21 cellular contexts compared by ENCODE assay signal in the genomic region with DNA sequence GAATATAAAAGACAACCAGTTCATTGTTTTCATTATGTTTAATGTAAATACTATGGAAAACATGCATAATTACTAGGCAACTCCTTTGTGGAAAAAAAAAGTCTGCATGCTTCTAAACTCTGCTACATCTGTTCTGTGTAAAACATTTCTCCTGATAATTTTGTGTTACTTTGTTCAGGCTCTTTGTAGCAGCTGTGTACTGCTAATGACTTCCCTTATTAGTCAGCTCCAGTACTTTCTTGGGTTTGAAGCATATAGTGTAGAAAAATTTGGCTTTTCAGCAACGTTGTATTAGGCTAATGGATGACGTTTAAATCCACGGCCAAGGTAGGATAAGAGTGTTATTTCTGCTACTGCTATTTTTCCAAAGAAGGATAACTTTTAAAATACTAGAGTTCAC.
DNase-seq lines count a peak whose midpoint lies in the region; ATAC-seq and TF ChIP-seq lines count a peak whose summit lies in the region.
"Had no signal": no experiment of that assay in that cellular context is flagged by ENCODE, and none has a peak within 500 bp of the region (broad histone marks: within the 10 kb centered on the region; RNA-seq: fewer than 3 reads in every experiment).

No MANE protein-coding gene starts in this region.

- CTCF ChIA-PET in naive thymus-derived CD4-positive, alpha-beta T cell (lab: Charles Lee): no interaction called here

- peaks cover 0 to 16% (median 5%) of the 10 kb centered on the region in 5 donors for H3K27me3 Mint-ChIP-seq in naive thymus-derived CD4-positive, alpha-beta T cell
- H3K27me3 Mint-ChIP-seq in T-helper 2 cell treated with Interferon-gamma antibody and Interleukin-4, amounts not matched to agents 5 μg/mL and 100 μg/mL, for 36 hours (ENCODE audit: low read depth): no peaks in the 10 kb centered on the region

- H2AFZ ChIP-seq in OCI-LY3 (ENCODE audit: low read depth, low read length): no peak overlapping the region

- H3K27ac Mint-ChIP-seq in naive thymus-derived CD4-positive, alpha-beta T cell: no peak overlapping the region
- no peak overlapping the region for H3K27ac Mint-ChIP-seq in T-helper 2 cell treated with Interferon-gamma antibody and Interleukin-4, amounts not matched to agents 5 μg/mL and 100 μg/mL, for 36 hours
- H3K27ac Mint-ChIP-seq: CD8-positive, alpha-beta memory T cell; HFFc6 had no signal

- H3K79me2 ChIP-seq in OCI-LY3 (ENCODE audit: low read length): no peaks in the 10 kb centered on the region

- peak; percentile 42 for ATAC-seq in GM18868 (IDR thresholded peaks at IDR 0.05; ENCODE audit: unreplicated experiment)
- ATAC-seq in naive thymus-derived CD4-positive, alpha-beta T cell: no peak
- ATAC-seq: SK-N-SH treated with all-trans-retinoic acid at 6 μM for 48 hours had no signal

- POLR2A ChIA-PET in naive thymus-derived CD4-positive, alpha-beta T cell (lab: Charles Lee): no interaction called here

- intact Hi-C loops in testis (cut with DNase I; ENCODE audit: low total_unique reads): no loop called here
- intact Hi-C loops in naive thymus-derived CD4-positive, alpha-beta T cell (cut with micrococcal nuclease): no loop called here

- H4K20me1 ChIP-seq in OCI-LY3 (ENCODE audit: insufficient read depth, low read length): no peaks in the 10 kb centered on the region; the same call in 1 of the 2 replicates

- H3K36me3 Mint-ChIP-seq in naive thymus-derived CD4-positive, alpha-beta T cell: no peaks in the 10 kb centered on the region
- no peaks in the 10 kb centered on the region for H3K36me3 Mint-ChIP-seq in T-helper 2 cell treated with Interferon-gamma antibody and Interleukin-4, amounts not matched to agents 5 μg/mL and 100 μg/mL, for 36 hours (ENCODE audit: low read depth)
- H3K36me3 Mint-ChIP-seq: CD8-positive, alpha-beta memory T cell had no signal

- H3K36me3 ChIP-seq in OCI-LY3 (replicated peaks; ENCODE audit: low read depth, low read length) (no peaks in the 10 kb centered on the region), testis (ENCODE audit: low read depth, missing control alignments) (no peaks in the 10 kb centered on the region)
- no peaks in the 10 kb centered on the region for H3K36me3 ChIP-seq in naive thymus-derived CD4-positive, alpha-beta T cell (ENCODE audit: control insufficient read depth in 2 of 3, insufficient read depth in 3 of 3, low read length in 3 of 3)
- H3K36me3 ChIP-seq: HAP-1, MG63, SJCRH30 had no signal

- H3K4me1 ChIP-seq in OCI-LY3 (ENCODE audit: low read length) (peaks cover 12% of the 10 kb centered on the region), testis (peaks cover 8% of the 10 kb centered on the region)
- no peaks in the 10 kb centered on the region for H3K4me1 ChIP-seq in naive thymus-derived CD4-positive, alpha-beta T cell (ENCODE audit: control insufficient read depth in 2 of 2, insufficient read depth in 2 of 2, low read length in 2 of 2)
- H3K4me1 ChIP-seq: SJCRH30 had no signal

- H3K27me3 ChIP-seq in OCI-LY3 (ENCODE audit: low read depth, low read length) (no peaks in the 10 kb centered on the region), testis (no peaks in the 10 kb centered on the region)
- no peaks in the 10 kb centered on the region for H3K27me3 ChIP-seq in naive thymus-derived CD4-positive, alpha-beta T cell (ENCODE audit: control insufficient read depth in 2 of 2, insufficient read depth in 2 of 2, low read length in 2 of 2)
- H3K27me3 ChIP-seq: MG63, SJCRH30 had no signal

- 56 to 70% methylated on average over 3 of the region's 3 CpGs for WGBS in testis, 2 donors

- H3K27ac ChIP-seq in OCI-LY3 (ENCODE audit: low read length) (no peak overlapping the region), testis (peak overlapping the region; percentile 69 to 72)
- no peak overlapping the region for H3K27ac ChIP-seq in naive thymus-derived CD4-positive, alpha-beta T cell (ENCODE audit: low read depth, low read length)
- H3K27ac ChIP-seq: C4-2B, SJCRH30 had no signal

- no peak for TF ChIP-seq POLR2A in testis (IDR thresholded peaks at IDR 0.05)

- H3K4me1 Mint-ChIP-seq in naive thymus-derived CD4-positive, alpha-beta T cell: no peaks in the 10 kb centered on the region
- no peaks in the 10 kb centered on the region for H3K4me1 Mint-ChIP-seq in T-helper 2 cell treated with Interferon-gamma antibody and Interleukin-4, amounts not matched to agents 5 μg/mL and 100 μg/mL, for 36 hours (ENCODE audit: low read depth)
- H3K4me1 Mint-ChIP-seq: CD8-positive, alpha-beta memory T cell had no signal

- no peak for TF ChIP-seq CTCF in OCI-LY3 (IDR thresholded peaks at IDR 0.05; ENCODE audit: low read depth, low read length)
- TF ChIP-seq CTCF in testis (IDR thresholded peaks at IDR 0.05): no peak

- peak overlapping the region; percentile 25 for H3K4me2 ChIP-seq in OCI-LY3 (ENCODE audit: low read length)

- peaks cover 0 to 6% (median 0%) of the 10 kb centered on the region in 11 donors for H3K9me3 Mint-ChIP-seq in naive thymus-derived CD4-positive, alpha-beta T cell
- no peaks in the 10 kb centered on the region for H3K9me3 Mint-ChIP-seq in T-helper 2 cell treated with Interferon-gamma antibody and Interleukin-4, amounts not matched to agents 5 μg/mL and 100 μg/mL, for 36 hours
- H3K9me3 Mint-ChIP-seq: HFFc6 had no signal

- peak; percentile 4 for DNase-seq in KBM-7
- no peak for DNase-seq in testis
- no peak for DNase-seq in naive thymus-derived CD4-positive, alpha-beta T cell
- DNase-seq in SIG-M5 treated with dmso at 0.1 percent for 504 hours (lab: John Stamatoyannopoulos, UW; ENCODE audit: unreplicated experiment): no peak
- DNase-seq in T-helper 2 cell treated with Interferon-gamma antibody and Interleukin-4, amounts not matched to agents 5 μg/mL and 100 μg/mL, for 36 hours (ENCODE audit: low spot score): no peak
- DNase-seq: CD8-positive, alpha-beta memory T cell; DMS153; DND-41; GOT3; HFFc6; KG1; MG63; NCI-H2081 treated with DMSO at 0.1 percent for 48 hours; NCI-H524 treated with DMSO at 0.1 percent for 48 hours; SJCRH30; T-helper 2 cell had no signal

- H3K9me3 ChIP-seq in OCI-LY3 (ENCODE audit: insufficient read depth, low read length) (no peaks in the 10 kb centered on the region), testis (no peaks in the 10 kb centered on the region)
- H3K9me3 ChIP-seq in naive thymus-derived CD4-positive, alpha-beta T cell (ENCODE audit: control insufficient read depth in 2 of 3, low read length in 3 of 3): no peaks in the 10 kb centered on the region
- H3K9me3 ChIP-seq: HAP-1, MG63, SJCRH30 had no signal

- no peak overlapping the region for H3K4me3 ChIP-seq in OCI-LY3 (ENCODE audit: low read length)
- H3K4me3 ChIP-seq in testis: no peak overlapping the region
- no peak overlapping the region for H3K4me3 ChIP-seq in naive thymus-derived CD4-positive, alpha-beta T cell (ENCODE audit: low read length)
- H3K4me3 ChIP-seq: HAP-1, MG63, SJCRH30 had no signal

- H3K9ac ChIP-seq in OCI-LY3 (ENCODE audit: low read length): no peak overlapping the region

- no peak overlapping the region for H3K4me3 Mint-ChIP-seq in naive thymus-derived CD4-positive, alpha-beta T cell
- no peak overlapping the region for H3K4me3 Mint-ChIP-seq in T-helper 2 cell treated with Interferon-gamma antibody and Interleukin-4, amounts not matched to agents 5 μg/mL and 100 μg/mL, for 36 hours
- H3K4me3 Mint-ChIP-seq: CD8-positive, alpha-beta memory T cell; HFFc6 had no signal

- in situ Hi-C loops in KBM-7 (cut with MboI; ENCODE audit: low pct_unique_long_range_greater_than_20kb, low sequenced_read_pairs): no loop called here

Comparison
In these comparisons a context has a peak if more than half of its experiments do, and no peak if none do; other contexts are left out.
1. H3K27ac ChIP-seq: peak in testis (2 of 2); none in OCI-LY3 (single experiment) and naive thymus-derived CD4-positive, alpha-beta T cell (single experiment).